ENCODE assay signal across 16 cellular contexts in the genomic region with DNA sequence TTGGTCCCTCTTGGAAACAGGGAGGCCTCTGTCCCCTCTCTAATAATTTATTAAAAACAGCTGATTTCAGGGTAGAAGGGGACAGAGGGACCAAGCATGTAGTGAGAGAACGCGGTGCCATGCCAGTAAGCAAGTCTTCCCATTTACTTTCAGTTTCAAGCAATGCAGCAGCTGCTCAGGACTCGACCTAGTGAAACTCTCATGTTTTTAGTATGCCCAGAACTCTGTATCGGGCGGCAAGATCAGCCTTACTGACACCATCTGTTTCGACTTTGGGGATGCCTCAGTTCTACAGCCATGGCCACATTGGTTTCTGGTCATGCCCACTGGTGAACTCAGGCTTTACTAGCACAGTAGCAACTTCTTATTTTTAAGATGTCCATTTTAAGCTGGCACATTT. TPM values are rescaled to one million over a fixed set of nuclear protein-coding genes. Genes with fewer than 3 reads are reported as not detected.
A peak's percentile ranks its signal among the peaks of the same experiment; 100 is the strongest.
DNase-seq lines count a peak whose midpoint lies in the region; ATAC-seq, FAIRE-seq and TF ChIP-seq lines count a peak whose summit lies in the region.
"Had no signal": no experiment of that assay in that cellular context is flagged by ENCODE, and none has a peak within 500 bp of the region (broad histone marks: within the 10 kb centered on the region; RNA-seq: fewer than 3 reads in every experiment).

No MANE protein-coding gene starts in this region.

- H3K4me3 Mint-ChIP-seq in activated T-cell treated with anti-CD3 and anti-CD28 coated beads, Interleukin-2, amount 50 U/mL, for 72 hours, result no peak overlapping the region

- H3K4me1 ChIP-seq in duodenal mucosa (ENCODE audit: control insufficient read depth in 1 of 2, insufficient read depth in 2 of 2, low read length in 2 of 2), result peaks cover 0 to 8% of the 10 kb centered on the region in 2 donors

- no peak overlapping the region for H3K27ac ChIP-seq in duodenal mucosa (ENCODE audit: low read depth, low read length)
- H3K27ac ChIP-seq: HL-60 had no signal

- peaks cover 6% of the 10 kb centered on the region for H3K27me3 Mint-ChIP-seq in activated T-cell treated with anti-CD3 and anti-CD28 coated beads, Interleukin-2, amount 50 U/mL, for 72 hours (ENCODE audit: low read depth)

- no peak overlapping the region for H3K9ac ChIP-seq in duodenal mucosa (ENCODE audit: low read depth in 1 of 2, low read length in 2 of 2)

- no peaks in the 10 kb centered on the region for H3K4me1 Mint-ChIP-seq in activated T-cell treated with anti-CD3 and anti-CD28 coated beads, Interleukin-2, amount 50 U/mL, for 72 hours (ENCODE audit: low read depth)

- no peak for FAIRE-seq in GM12892 (lab: Jason Lieb, UNC)
- FAIRE-seq: K562 had no signal

- DNase-seq in OCI-M2 (lab: John Stamatoyannopoulos, UW; ENCODE audit: unreplicated experiment), result no peak
- DNase-seq in GM12892 (ENCODE audit: insufficient read length), result no peak
- DNase-seq in activated T-cell treated with anti-CD3 and anti-CD28 coated beads, Interleukin-2, amount 50 U/mL, for 72 hours, result no peak
- DNase-seq in iPS-NIHi7 (ENCODE audit: extremely low spot score), result no peak
- DNase-seq: C1 segment of cervical spinal cord, HCEC 1CT, MG63, NCI-H1105 treated with DMSO at 0.1 percent for 48 hours, NCI-H1930, NCI-H2171 treated with DMSO at 0.1 percent for 48 hours, NCI-H510A had no signal

- ATAC-seq in GM18867 (IDR thresholded peaks at IDR 0.05; ENCODE audit: unreplicated experiment) (peak; percentile 94), HG03280 (IDR thresholded peaks at IDR 0.05; ENCODE audit: unreplicated experiment) (peak; percentile 64)
- no peak for ATAC-seq in activated T-cell treated with anti-CD3 and anti-CD28 coated beads, Interleukin-2, amount 50 U/mL, for 72 hours (replicated peaks in 1 of 2)
- ATAC-seq: K562 had no signal

- no peak for TF ChIP-seq POLR2A in GM12892 (IDR thresholded peaks at IDR 0.05; ENCODE audit: low read depth, low read length)

- H3K9me3 ChIP-seq in duodenal mucosa (ENCODE audit: control insufficient read depth in 1 of 2, low read length in 2 of 2), result peaks cover 0 to 2% of the 10 kb centered on the region in 2 donors
- H3K9me3 ChIP-seq: MG63 had no signal

- no peaks in the 10 kb centered on the region for H3K27me3 ChIP-seq in duodenal mucosa (ENCODE audit: control insufficient read depth in 1 of 2, insufficient read depth in 2 of 2, low read length in 2 of 2)
- H3K27me3 ChIP-seq: MG63 had no signal

- peak overlapping the region; percentile 16 to 50 for H3K4me3 ChIP-seq in duodenal mucosa (ENCODE audit: low read depth in 1 of 2, low read length in 2 of 2)
- H3K4me3 ChIP-seq: K562, MG63 had no signal

- no peak overlapping the region for H3K27ac Mint-ChIP-seq in activated T-cell treated with anti-CD3 and anti-CD28 coated beads, Interleukin-2, amount 50 U/mL, for 72 hours

- H3K9me3 Mint-ChIP-seq in activated T-cell treated with anti-CD3 and anti-CD28 coated beads, Interleukin-2, amount 50 U/mL, for 72 hours, result peaks cover 6 to 10% of the 10 kb centered on the region in 2 donors

- no peaks in the 10 kb centered on the region for H3K36me3 ChIP-seq in duodenal mucosa (ENCODE audit: control insufficient read depth in 1 of 2, insufficient read depth in 2 of 2, low read length in 2 of 2)
- H3K36me3 ChIP-seq: MG63 had no signal

- H3K36me3 Mint-ChIP-seq in activated T-cell treated with anti-CD3 and anti-CD28 coated beads, Interleukin-2, amount 50 U/mL, for 72 hours (ENCODE audit: insufficient read depth in 2 of 2), result peaks cover 13 to 14% of the 10 kb centered on the region in 2 donors

RNA-seq across cellular contexts. Expression of gene ZNF81, which starts 40.6 kb away (rescaled TPM):
- polyA plus RNA-seq in GM12892 (2012; ENCODE audit: missing spikeins), result 4.5 TPM
- 10 to 100 TPM in 1 of 2 donors, 1 to 10 TPM in 1; 9.3 to 10.3 TPM for total RNA-seq in activated T-cell treated with anti-CD3 and anti-CD28 coated beads, Interleukin-2, amount 50 U/mL, for 72 hours

Comparison
In these comparisons a context has a peak if more than half of its experiments do, and no peak if none do; other contexts are left out.
1. ATAC-seq: peak in GM18867 (single experiment) and HG03280 (single experiment); none in activated T-cell treated with anti-CD3 and anti-CD28 coated beads, Interleukin-2, amount 50 U/mL, for 72 hours (0 of 2).